Comparison of ENCODE assay signal across 19 cellular contexts in the genomic region with DNA sequence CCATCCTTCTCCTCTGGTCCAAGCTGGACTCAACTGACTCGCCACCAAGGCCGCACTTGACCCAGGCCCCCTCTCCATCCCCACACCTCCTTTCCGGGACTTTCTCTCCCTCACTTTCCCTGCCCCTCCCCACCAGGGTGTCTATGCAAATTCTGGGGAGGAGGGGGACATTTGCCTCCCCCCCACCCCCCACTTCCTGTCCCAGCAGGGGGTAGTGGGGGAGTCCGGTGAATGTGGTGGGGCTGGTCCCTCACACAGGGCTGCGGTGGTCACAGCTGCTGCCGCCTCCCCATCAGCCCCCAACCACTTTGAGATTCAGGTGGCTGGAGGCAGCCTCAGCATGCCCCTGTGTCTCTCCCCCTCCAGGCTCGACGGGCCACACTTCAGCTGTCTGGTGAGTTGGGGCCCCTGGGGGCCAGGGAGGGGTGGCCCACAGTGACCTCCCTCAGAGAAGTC. TPM values are rescaled to one million over a fixed set of nuclear protein-coding genes. Genes with fewer than 3 reads are reported as not detected.
DNase-seq lines count a peak whose midpoint lies in the region; ATAC-seq and TF ChIP-seq lines count a peak whose summit lies in the region.
"Had no signal": no experiment of that assay in that cellular context is flagged by ENCODE, and none has a peak within 500 bp of the region (broad histone marks: within the 10 kb centered on the region; RNA-seq: fewer than 3 reads in every experiment).

No MANE protein-coding gene starts in this region.

- H3K27me3 ChIP-seq in Karpas-422 (ENCODE audit: low read length): no peaks in the 10 kb centered on the region
- H3K27me3 ChIP-seq in neuronal stem cell (ENCODE audit: control insufficient read depth in 3 of 3, insufficient read depth in 3 of 3, low read depth in 1 of 3, low read length in 3 of 3): peaks cover 0 to 20% (median 5%) of the 10 kb centered on the region in 3 experiments
- H3K27me3 ChIP-seq: ovary had no signal

- intact Hi-C loops in dendritic cell treated with granulocyte-macrophage colony-stimulating factor and Interleukin-4, amounts not matched to agents 40 ng/mL and 50 ng/mL, for 4 days (cut with micrococcal nuclease): loop anchor here (5.0 kb wide), 1 partner anchor 43 kb away; no protein-coding TSS in a partner anchor

- in situ Hi-C loops in GM13976 (cut with MboI; ENCODE audit: low sequenced_read_pairs, unreplicated experiment): no loop called here

- peaks cover 31% of the 10 kb centered on the region for H3K27me3 Mint-ChIP-seq in dendritic cell treated with granulocyte-macrophage colony-stimulating factor and Interleukin-4, amounts not matched to agents 40 ng/mL and 50 ng/mL, for 4 days

- DNase-seq in GM13976 (ENCODE audit: low spot score) (peak; percentile 76), Karpas-422 (peak; percentile 91), neuronal stem cell (ENCODE audit: low spot score) (no peak), SKM-1 treated with dmso at 0.1 percent for 144 hours (lab: John Stamatoyannopoulos, UW; ENCODE audit: unreplicated experiment) (no peak), HK-2 (ENCODE audit: unreplicated experiment) (no peak)
- DNase-seq: activated CD4-positive, CD25-positive, alpha-beta regulatory T cell treated with anti-CD3 and anti-CD28 coated beads, Interleukin-2, amount 50 U/mL, for 72 hours; activated T-cell treated with anti-CD3 and anti-CD28 coated beads, Interleukin-2, amount 50 U/mL, for 48 hours; CD8-positive, alpha-beta T cell; GF-D8; ovary; small intestine; substantia nigra had no signal

- H3K4me2 ChIP-seq in Karpas-422 (ENCODE audit: low read depth, low read length, poor library complexity, severe bottlenecking): peak overlapping the region; percentile 86
- no peak overlapping the region for H3K4me2 ChIP-seq in neuronal stem cell (ENCODE audit: insufficient read depth, low read length, poor library complexity, severe bottlenecking)

- ATAC-seq in HG03439 (IDR thresholded peaks at IDR 0.05; ENCODE audit: unreplicated experiment) (no peak), HG02973 (IDR thresholded peaks at IDR 0.05; ENCODE audit: unreplicated experiment) (no peak)

- H3K18ac ChIP-seq in neuronal stem cell (ENCODE audit: low read length): peak overlapping the region; percentile 16

- H3K9ac ChIP-seq in Karpas-422 (ENCODE audit: low read length) (peak overlapping the region; percentile 94), neuronal stem cell (ENCODE audit: low read depth, low read length, poor library complexity) (no peak overlapping the region)

- H3K14ac ChIP-seq in neuronal stem cell (ENCODE audit: low read length): no peak overlapping the region

- peaks cover 11% of the 10 kb centered on the region for H3K36me3 Mint-ChIP-seq in dendritic cell treated with granulocyte-macrophage colony-stimulating factor and Interleukin-4, amounts not matched to agents 40 ng/mL and 50 ng/mL, for 4 days (ENCODE audit: low read depth)
- H3K36me3 Mint-ChIP-seq: CD8-positive, alpha-beta T cell had no signal

- peaks cover 28% of the 10 kb centered on the region for H3K79me2 ChIP-seq in Karpas-422 (ENCODE audit: low read length)

- H2BK12ac ChIP-seq in neuronal stem cell (ENCODE audit: low read length): peak overlapping the region; percentile 5

- no peaks in the 10 kb centered on the region for H3K9me2 ChIP-seq in Karpas-422 (replicated peaks; ENCODE audit: insufficient read depth, low read length)

- no peak overlapping the region for H2AFZ ChIP-seq in Karpas-422 (ENCODE audit: low read length)
- peak overlapping the region; percentile 56 for H2AFZ ChIP-seq in neuronal stem cell (ENCODE audit: low read length)

- no peak overlapping the region for H3K4me3 Mint-ChIP-seq in dendritic cell treated with granulocyte-macrophage colony-stimulating factor and Interleukin-4, amounts not matched to agents 40 ng/mL and 50 ng/mL, for 4 days

- no CpG with 5 or more reads among the region's 8 CpGs for WGBS in neuronal stem cell (ENCODE audit: extremely low coverage in 2 of 2, insufficient read length in 2 of 2, insufficient replicate concordance in 1 of 2), 2 donors

- H2BK120ac ChIP-seq in neuronal stem cell (ENCODE audit: low read depth, low read length): no peak overlapping the region

- H3K27ac Mint-ChIP-seq in dendritic cell treated with granulocyte-macrophage colony-stimulating factor and Interleukin-4, amounts not matched to agents 40 ng/mL and 50 ng/mL, for 4 days: peak overlapping the region; percentile 8
- H3K27ac Mint-ChIP-seq: CD8-positive, alpha-beta T cell had no signal

- H3K4me3 ChIP-seq in Karpas-422 (ENCODE audit: low read length): peak overlapping the region; percentile 80
- H3K4me3 ChIP-seq in neuronal stem cell (ENCODE audit: low read length in 2 of 2): no peak overlapping the region
- H3K4me3 ChIP-seq: ovary had no signal

- no peaks in the 10 kb centered on the region for H3K79me1 ChIP-seq in neuronal stem cell (ENCODE audit: low read depth, low read length)

- H3K9me3 ChIP-seq in Karpas-422 (ENCODE audit: low read length): no peaks in the 10 kb centered on the region
- H3K9me3 ChIP-seq in neuronal stem cell (replicated peaks in 1 of 2; ENCODE audit: control insufficient read depth in 2 of 2, insufficient read depth in 1 of 2, low read depth in 1 of 2, low read length in 2 of 2): peaks cover 0 to 2% of the 10 kb centered on the region in 2 donors
- H3K9me3 ChIP-seq: ovary had no signal

- H2BK15ac ChIP-seq in neuronal stem cell (ENCODE audit: low read length): no peak overlapping the region

- H3K27ac ChIP-seq in Karpas-422 (ENCODE audit: low read length) (peak overlapping the region; percentile 97), neuronal stem cell (replicated peaks; ENCODE audit: low read length) (no peak overlapping the region)
- H3K27ac ChIP-seq: HL-60, ovary had no signal

- H3K36me3 ChIP-seq in Karpas-422 (ENCODE audit: insufficient read depth, low read length): peaks cover 34% of the 10 kb centered on the region
- H3K36me3 ChIP-seq in neuronal stem cell (replicated peaks in 1 of 2; ENCODE audit: control insufficient read depth in 2 of 2, insufficient read depth in 2 of 2, low read length in 2 of 2): peaks cover 2 to 4% of the 10 kb centered on the region in 2 donors
- H3K36me3 ChIP-seq: ovary had no signal

- peak overlapping the region; percentile 9 for H2AK5ac ChIP-seq in neuronal stem cell (ENCODE audit: low read depth, low read length)

- peaks cover 77% of the 10 kb centered on the region for H3K4me1 ChIP-seq in Karpas-422 (ENCODE audit: low read length)
- H3K4me1 ChIP-seq in neuronal stem cell (ENCODE audit: control insufficient read depth in 2 of 2, insufficient read depth in 1 of 2, low read depth in 1 of 2, low read length in 2 of 2): peaks cover 5 to 6% of the 10 kb centered on the region in 2 donors

- peaks cover 30% of the 10 kb centered on the region; the same call in 1 of the 2 replicates for H4K20me1 ChIP-seq in Karpas-422 (ENCODE audit: insufficient read depth, low read depth, low read length)

- H4K91ac ChIP-seq in neuronal stem cell (ENCODE audit: low read depth, low read length, poor library complexity): no peak overlapping the region

- no peak for TF ChIP-seq CTCF in GM13976 (IDR thresholded peaks at IDR 0.05; ENCODE audit: borderline replicate concordance, control extremely low read depth, extremely low read depth, insufficient read depth, missing control alignments)

- no peaks in the 10 kb centered on the region for H3K9me3 Mint-ChIP-seq in dendritic cell treated with granulocyte-macrophage colony-stimulating factor and Interleukin-4, amounts not matched to agents 40 ng/mL and 50 ng/mL, for 4 days
- H3K9me3 Mint-ChIP-seq: CD8-positive, alpha-beta T cell had no signal

- H3K23ac ChIP-seq in neuronal stem cell (ENCODE audit: low read depth, low read length, poor library complexity): no peak overlapping the region

- H3K4ac ChIP-seq in neuronal stem cell (ENCODE audit: low read length): no peak overlapping the region

- peaks cover 47% of the 10 kb centered on the region for H3K4me1 Mint-ChIP-seq in dendritic cell treated with granulocyte-macrophage colony-stimulating factor and Interleukin-4, amounts not matched to agents 40 ng/mL and 50 ng/mL, for 4 days (ENCODE audit: low read depth)

- no peak overlapping the region for H4K8ac ChIP-seq in neuronal stem cell (ENCODE audit: low read depth, low read length)

- no peak overlapping the region for H2BK5ac ChIP-seq in neuronal stem cell (ENCODE audit: low read length)

RNA-seq across cellular contexts. Expression of a gene that starts 0.9 kb away (rescaled TPM):
- total RNA-seq in Karpas-422 (2014; rRNA removed; shearing (Covaris generic); ENCODE audit: low replicate concordance): 221 and 239 TPM in 2 replicates
- polyA plus RNA-seq in neuronal stem cell (2013, experiment 1 of 2): 0.08 TPM
- polyA plus RNA-seq in neuronal stem cell (2013, experiment 2 of 2): 0.17 TPM
- total RNA-seq: lung microvascular endothelial cell, MCF 10A had no signal

RNA-seq across cellular contexts. Expression of a gene that starts 13.1 kb away (rescaled TPM):
- total RNA-seq in Karpas-422 (2014; rRNA removed; shearing (Covaris generic); ENCODE audit: low replicate concordance): 23.4 and 48.3 TPM in 2 replicates
- 1.0 TPM for polyA plus RNA-seq in neuronal stem cell (2013, experiment 1 of 2)
- 1.2 TPM for polyA plus RNA-seq in neuronal stem cell (2013, experiment 2 of 2)
- total RNA-seq: H4, lung microvascular endothelial cell, MCF 10A had no signal

RNA-seq across cellular contexts. Expression of a gene that starts 35.5 kb away (rescaled TPM):
- total RNA-seq in Karpas-422 (2014; rRNA removed; shearing (Covaris generic); ENCODE audit: low replicate concordance): 53.4 and 98.8 TPM in 2 replicates
- polyA plus RNA-seq in neuronal stem cell (2013, experiment 1 of 2): 60.2 TPM
- 61.7 TPM for polyA plus RNA-seq in neuronal stem cell (2013, experiment 2 of 2)

RNA-seq across cellular contexts. Expression of a gene that starts 43.4 kb away (rescaled TPM):
- total RNA-seq in Karpas-422 (2014; rRNA removed; shearing (Covaris generic); ENCODE audit: low replicate concordance): 68.2 and 120 TPM in 2 replicates
- polyA plus RNA-seq in neuronal stem cell (2013, experiment 1 of 2): 15.5 TPM
- 15.1 TPM for polyA plus RNA-seq in neuronal stem cell (2013, experiment 2 of 2)

RNA-seq across cellular contexts. Expression of a gene that starts 54.2 kb away (rescaled TPM):
- total RNA-seq in Karpas-422 (2014; rRNA removed; shearing (Covaris generic); ENCODE audit: low replicate concordance): 0.11 and 2.3 TPM in 2 replicates
- 0.84 TPM for polyA plus RNA-seq in neuronal stem cell (2013, experiment 1 of 2)
- polyA plus RNA-seq in neuronal stem cell (2013, experiment 2 of 2): 0.72 TPM

Comparison
In these comparisons a context has a peak if more than half of its experiments do, and no peak if none do; other contexts are left out.
1. DNase-seq: peak in GM13976 (single experiment) and Karpas-422 (single experiment); none in neuronal stem cell (single experiment), SKM-1 treated with dmso at 0.1 percent for 144 hours (single experiment) and HK-2 (single experiment).